24 cellular contexts compared by ENCODE assay signal in the genomic region with DNA sequence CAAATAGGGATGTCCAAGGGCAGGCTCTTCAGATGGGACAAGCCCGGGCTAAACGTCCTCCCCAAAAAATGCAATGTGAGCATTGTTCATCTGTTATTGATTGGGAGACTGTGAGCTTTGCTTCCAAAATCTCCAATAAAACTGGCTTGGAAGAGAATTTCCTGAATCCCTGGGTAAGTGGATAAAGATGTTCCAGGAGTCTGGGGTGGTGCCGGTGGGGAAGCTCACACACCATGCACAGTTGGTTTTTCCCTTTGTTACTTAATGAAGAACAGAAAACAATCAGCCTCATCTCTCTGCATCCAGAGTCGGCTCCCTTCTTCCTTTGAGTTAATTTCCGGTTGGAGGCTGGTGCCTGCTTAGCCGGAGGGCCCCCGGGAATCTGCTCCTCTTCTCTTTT.
DNase-seq lines count a peak whose midpoint lies in the region; ATAC-seq and TF ChIP-seq lines count a peak whose summit lies in the region.
"Had no signal": no experiment of that assay in that cellular context is flagged by ENCODE, and none has a peak within 500 bp of the region (broad histone marks: within the 10 kb centered on the region; RNA-seq: fewer than 3 reads in every experiment).

No MANE protein-coding gene starts in this region.

- intact Hi-C loops in OCI-LY7 (cut with micrococcal nuclease; ENCODE audit: unreplicated experiment) (no loop called here), PC-3 (cut with micrococcal nuclease) (no loop called here)

- H3K4me1 ChIP-seq in mesenchymal stem cell (ENCODE audit: control insufficient read depth, insufficient read depth, low read depth, low read length) (peaks cover 5% of the 10 kb centered on the region), OCI-LY7 (ENCODE audit: insufficient read depth, low read length, poor library complexity, severe bottlenecking) (no peaks in the 10 kb centered on the region), PC-3 (ENCODE audit: insufficient read depth, low read length) (peaks cover 8% of the 10 kb centered on the region)

- H4K20me1 ChIP-seq in OCI-LY7 (ENCODE audit: insufficient read depth, low read length) (no peaks in the 10 kb centered on the region), PC-3 (ENCODE audit: low read length) (no peaks in the 10 kb centered on the region)

- H3K27me3 ChIP-seq in mesenchymal stem cell (ENCODE audit: control insufficient read depth in 1 of 2, insufficient read depth in 1 of 2, low read length in 2 of 2), result peaks cover 0 to 25% of the 10 kb centered on the region in 2 experiments
- no peaks in the 10 kb centered on the region; the same call in 1 of the 2 replicates for H3K27me3 ChIP-seq in PC-3 (ENCODE audit: low read length)

- no peak for TF ChIP-seq CTCF in OCI-LY7 (conservative IDR thresholded peaks at IDR 0.05; ENCODE audit: low read length)
- no peak for TF ChIP-seq CTCF in PC-3 (conservative IDR thresholded peaks at IDR 0.05; ENCODE audit: low read depth, low read length)

- H3K4me2 ChIP-seq in mesenchymal stem cell (ENCODE audit: low read length, poor library complexity, severe bottlenecking) (no peak overlapping the region), OCI-LY7 (ENCODE audit: low read length) (no peak overlapping the region), PC-3 (ENCODE audit: low read length) (no peak overlapping the region)

- BruUV-seq in OCI-LY7 (replicated peaks; lab: Mats Ljungman, UMichigan) (no TSS peak), PC-3 (replicated peaks; lab: Mats Ljungman, UMichigan) (no TSS peak)

- H3K36me3 ChIP-seq in SK-N-MC (ENCODE audit: insufficient read depth, low read length), result no peaks in the 10 kb centered on the region
- no peaks in the 10 kb centered on the region for H3K36me3 ChIP-seq in mesenchymal stem cell (ENCODE audit: control insufficient read depth in 1 of 2, insufficient read depth in 2 of 2, low read depth in 1 of 2, low read length in 2 of 2)
- no peaks in the 10 kb centered on the region for H3K36me3 ChIP-seq in OCI-LY7 (ENCODE audit: insufficient read depth, low read length)
- H3K36me3 ChIP-seq in PC-3 (ENCODE audit: low read depth, low read length), result no peaks in the 10 kb centered on the region

- 78% methylated on average over 7 of the region's 7 CpGs for WGBS in mesenchymal stem cell

- H3K23ac ChIP-seq in mesenchymal stem cell (ENCODE audit: low read length in 2 of 2), result no peak overlapping the region

- H3K4ac ChIP-seq in mesenchymal stem cell (ENCODE audit: low read depth in 1 of 2, low read length in 2 of 2), result no peak overlapping the region

- H4K91ac ChIP-seq in mesenchymal stem cell (ENCODE audit: low read length), result no peak overlapping the region

- no peaks in the 10 kb centered on the region for H3K9me3 ChIP-seq in SK-N-MC (ENCODE audit: low read depth, low read length)
- no peaks in the 10 kb centered on the region for H3K9me3 ChIP-seq in mesenchymal stem cell (ENCODE audit: control insufficient read depth, low read length)
- no peaks in the 10 kb centered on the region for H3K9me3 ChIP-seq in OCI-LY7 (ENCODE audit: low read length)
- no peaks in the 10 kb centered on the region; the same call in 1 of the 2 replicates for H3K9me3 ChIP-seq in PC-3 (ENCODE audit: low read length)

- H2AFZ ChIP-seq in mesenchymal stem cell (ENCODE audit: low read depth, low read length) (no peak overlapping the region), OCI-LY7 (ENCODE audit: low read length) (no peak overlapping the region), PC-3 (ENCODE audit: low read length) (no peak overlapping the region)

- peak overlapping the region; percentile 19 for H3K4me3 ChIP-seq in SK-N-MC
- peak overlapping the region in 1 of 2 experiments; percentile 4 for H3K4me3 ChIP-seq in mesenchymal stem cell (ENCODE audit: insufficient read depth in 1 of 2, low read depth in 1 of 2, low read length in 2 of 2)
- H3K4me3 ChIP-seq in OCI-LY7 (ENCODE audit: low read depth, low read length, poor library complexity, severe bottlenecking), result no peak overlapping the region
- no peak overlapping the region for H3K4me3 ChIP-seq in PC-3 (ENCODE audit: low read length)

- H3K9ac ChIP-seq in SK-N-MC (ENCODE audit: insufficient read length) (no peak overlapping the region), mesenchymal stem cell (ENCODE audit: low read length) (peak overlapping the region; percentile 29), PC-3 (ENCODE audit: low read length) (no peak overlapping the region)

- CTCF ChIA-PET in OCI-LY7 (lab: Charles Lee; ENCODE audit: unreplicated experiment), result no interaction called here
- CTCF ChIA-PET in PC-3 (lab: Charles Lee), result no interaction called here

- H3K27ac ChIP-seq in SK-N-MC (peak overlapping the region; percentile 91), mesenchymal stem cell (ENCODE audit: low read length, poor library complexity, severe bottlenecking) (no peak overlapping the region), OCI-LY7 (ENCODE audit: low read depth, low read length, poor library complexity, severe bottlenecking) (no peak overlapping the region), PC-3 (ENCODE audit: low read length) (no peak overlapping the region)
- H3K27ac ChIP-seq: HL-60, RWPE1 had no signal

- no peak overlapping the region for H2BK15ac ChIP-seq in mesenchymal stem cell (ENCODE audit: low read depth, poor library complexity, severe bottlenecking)

- no peak overlapping the region for H4K8ac ChIP-seq in mesenchymal stem cell (ENCODE audit: low read length)

- H2BK12ac ChIP-seq in mesenchymal stem cell (ENCODE audit: low read length in 2 of 2), result no peak overlapping the region

- H3F3A ChIP-seq in PC-3 (ENCODE audit: low read length, unreplicated experiment), result no peaks in the 10 kb centered on the region

- H3K14ac ChIP-seq in mesenchymal stem cell (ENCODE audit: low read length in 2 of 2), result no peak overlapping the region

- no peaks in the 10 kb centered on the region for H3K79me1 ChIP-seq in mesenchymal stem cell (replicated peaks; ENCODE audit: low read length, poor library complexity, severe bottlenecking)

- no peak overlapping the region for H2BK120ac ChIP-seq in mesenchymal stem cell (ENCODE audit: low read depth, low read length)

- H2AK5ac ChIP-seq in mesenchymal stem cell (ENCODE audit: low read length, severe bottlenecking), result no peak overlapping the region

- POLR2A ChIA-PET in OCI-LY7 (lab: Charles Lee), result no interaction called here
- POLR2A ChIA-PET in PC-3 (lab: Charles Lee; ENCODE audit: unreplicated experiment), result no interaction called here

- ATAC-seq in GM18502 (IDR thresholded peaks at IDR 0.05; ENCODE audit: poor library complexity, unreplicated experiment) (no peak), PC-3 (no peak)
- no peak for ATAC-seq in stimulated activated naive CD8-positive, alpha-beta T cell treated with anti-CD3 and anti-CD28 coated beads, Interleukin-15, Interleukin-2, amounts not matched to agents 100 U/mL and 50 U/mL, for 24 hours
- ATAC-seq: Panc1 had no signal

- H3K9me2 ChIP-seq in OCI-LY7 (ENCODE audit: insufficient read depth, low read length), result no peaks in the 10 kb centered on the region
- no peaks in the 10 kb centered on the region for H3K9me2 ChIP-seq in PC-3 (replicated peaks; ENCODE audit: low read length)

- no peak overlapping the region for H2BK5ac ChIP-seq in mesenchymal stem cell (ENCODE audit: low read depth, low read length, poor library complexity, severe bottlenecking)

- DNase-seq in AG08395 (ENCODE audit: low spot score), result peak; percentile 51
- DNase-seq in EH (ENCODE audit: low read depth), result peak; percentile 46
- DNase-seq in SK-N-MC (ENCODE audit: low read depth, low spot score), result peak; percentile 63
- DNase-seq in mesenchymal stem cell, result no peak
- DNase-seq in OCI-LY7 (ENCODE audit: low spot score), result no peak
- DNase-seq in stimulated activated naive CD8-positive, alpha-beta T cell treated with anti-CD3 and anti-CD28 coated beads, Interleukin-15, Interleukin-2, amounts not matched to agents 100 U/mL and 50 U/mL, for 24 hours, result no peak
- DNase-seq in PC-3, result no peak
- DNase-seq: 8988T; CD8-positive, alpha-beta memory T cell; DMS 273 treated with DMSO at 0.1 percent for 48 hours; DMS79 treated with DMSO at 0.1 percent for 48 hours; NCI-H1092; NCI-H1417 treated with DMSO at 0.1 percent for 48 hours; NCI-H187; NCI-H2081 treated with DMSO at 0.1 percent for 48 hours; NCI-H524; NCI-H774; NK-92 treated with Interleukin-12 subunit alpha and Interleukin-12 subunit beta, amount 100 ng/mL, for 24 hours; SHP77; SW 1271 had no signal

- H3K79me2 ChIP-seq in OCI-LY7 (ENCODE audit: insufficient read depth, low read depth, low read length), result no peaks in the 10 kb centered on the region
- H3K79me2 ChIP-seq in PC-3 (ENCODE audit: low read length), result no peaks in the 10 kb centered on the region

- H3K18ac ChIP-seq in mesenchymal stem cell (ENCODE audit: low read depth in 1 of 2, low read length in 2 of 2), result no peak overlapping the region

Comparison
In these comparisons a context has a peak if more than half of its experiments do, and no peak if none do; other contexts are left out.
1. DNase-seq: peak in AG08395 (single experiment), EH (single experiment) and SK-N-MC (single experiment); none in mesenchymal stem cell (single experiment), OCI-LY7 (single experiment), stimulated activated naive CD8-positive, alpha-beta T cell treated with anti-CD3 and anti-CD28 coated beads, Interleukin-15, Interleukin-2, amounts not matched to agents 100 U/mL and 50 U/mL, for 24 hours (single experiment) and PC-3 (single experiment).